In genomic region chr5:72453260-72453775, GRCh38 we compare ENCODE assay signal across 10 cellular contexts. TPM values are rescaled to one million over a fixed set of nuclear protein-coding genes. Genes with fewer than 3 reads are reported as not detected.
DNase-seq lines count a peak whose midpoint lies in the region; ATAC-seq and TF ChIP-seq lines count a peak whose summit lies in the region.
"Had no signal": no experiment of that assay in that cellular context is flagged by ENCODE, and none has a peak within 500 bp of the region (broad histone marks: within the 10 kb centered on the region; RNA-seq: fewer than 3 reads in every experiment).

No MANE protein-coding gene starts in this region.

- peaks cover 45% of the 10 kb centered on the region for H3K4me1 Mint-ChIP-seq in chondrocyte (ENCODE audit: low read depth)
- no peaks in the 10 kb centered on the region for H3K4me1 Mint-ChIP-seq in activated naive CD8-positive, alpha-beta T cell treated with anti-CD3 and anti-CD28 coated beads for 36 hours

- no peaks in the 10 kb centered on the region for H3K27me3 ChIP-seq in lower lobe of right lung (ENCODE audit: low read depth)
- no peaks in the 10 kb centered on the region for H3K27me3 ChIP-seq in stomach smooth muscle (ENCODE audit: control insufficient read depth in 1 of 2, insufficient read depth in 2 of 2, low read length in 2 of 2)

- no peak for ATAC-seq in lower lobe of right lung
- no peak for ATAC-seq in GM21360 (IDR thresholded peaks at IDR 0.05; ENCODE audit: unreplicated experiment)
- no peak for ATAC-seq in HG03571 (IDR thresholded peaks at IDR 0.05; ENCODE audit: unreplicated experiment)

- DNase-seq in HT-29 (ENCODE audit: low spot score) (peak; percentile 10), chondrocyte (ENCODE audit: low spot score) (no peak), lower lobe of right lung (no peak), HUDEP-2 (lab: John Stamatoyannopoulos, UW; ENCODE audit: unreplicated experiment in 76 of 76) (no peak)
- no peak for DNase-seq in activated naive CD8-positive, alpha-beta T cell treated with anti-CD3 and anti-CD28 coated beads for 36 hours
- DNase-seq: NCI-H187 treated with DMSO at 0.1 percent for 48 hours had no signal

- H3K4me1 ChIP-seq in lower lobe of right lung, result peaks cover 36% of the 10 kb centered on the region
- peaks cover 23% of the 10 kb centered on the region for H3K4me1 ChIP-seq in stomach smooth muscle (ENCODE audit: control insufficient read depth, insufficient read depth, low read length)

- H3K9me3 Mint-ChIP-seq in chondrocyte (ENCODE audit: low read depth), result no peaks in the 10 kb centered on the region
- H3K9me3 Mint-ChIP-seq in activated naive CD8-positive, alpha-beta T cell treated with anti-CD3 and anti-CD28 coated beads for 36 hours, result no peaks in the 10 kb centered on the region

- H3K36me3 ChIP-seq in lower lobe of right lung, result no peaks in the 10 kb centered on the region
- H3K36me3 ChIP-seq in stomach smooth muscle (ENCODE audit: control insufficient read depth in 2 of 2, insufficient read depth in 2 of 2, low read length in 2 of 2), result no peaks in the 10 kb centered on the region

- H3K4me3 ChIP-seq in lower lobe of right lung (no peak overlapping the region), stomach smooth muscle (ENCODE audit: low read length in 2 of 2) (no peak overlapping the region)

- no peak for TF ChIP-seq CTCF in chondrocyte (IDR thresholded peaks at IDR 0.05)
- no peak for TF ChIP-seq CTCF in lower lobe of right lung (IDR thresholded peaks at IDR 0.05)

- H3K9ac ChIP-seq in stomach smooth muscle (ENCODE audit: low read length in 2 of 2), result no peak overlapping the region

- intact Hi-C loops in lower lobe of right lung (cut with DNase I), result no loop called here

- H3K27me3 Mint-ChIP-seq in chondrocyte (ENCODE audit: low read depth), result no peaks in the 10 kb centered on the region
- H3K27me3 Mint-ChIP-seq in activated naive CD8-positive, alpha-beta T cell treated with anti-CD3 and anti-CD28 coated beads for 36 hours, result peaks cover 11% of the 10 kb centered on the region

- H3K27ac Mint-ChIP-seq in chondrocyte (ENCODE audit: unreplicated experiment), result peak overlapping the region; percentile 99
- H3K27ac Mint-ChIP-seq in activated naive CD8-positive, alpha-beta T cell treated with anti-CD3 and anti-CD28 coated beads for 36 hours, result no peak overlapping the region

- H3K27ac ChIP-seq in lower lobe of right lung (peak overlapping the region; percentile 87), stomach smooth muscle (ENCODE audit: low read length) (peak overlapping the region; percentile 66)

- no peaks in the 10 kb centered on the region for H3K9me3 ChIP-seq in lower lobe of right lung
- H3K9me3 ChIP-seq in stomach smooth muscle (ENCODE audit: control insufficient read depth in 2 of 2, low read length in 2 of 2), result no peaks in the 10 kb centered on the region

- no peaks in the 10 kb centered on the region for H3K36me3 Mint-ChIP-seq in chondrocyte (ENCODE audit: low read depth)
- no peaks in the 10 kb centered on the region for H3K36me3 Mint-ChIP-seq in activated naive CD8-positive, alpha-beta T cell treated with anti-CD3 and anti-CD28 coated beads for 36 hours

- H3K4me3 Mint-ChIP-seq in chondrocyte (ENCODE audit: unreplicated experiment), result no peak overlapping the region
- no peak overlapping the region for H3K4me3 Mint-ChIP-seq in activated naive CD8-positive, alpha-beta T cell treated with anti-CD3 and anti-CD28 coated beads for 36 hours

RNA-seq across cellular contexts. Expression of gene ZNF366, which starts 53.9 kb away (rescaled TPM):
- total RNA-seq in HT-29 (2014; rRNA removed; shearing (Covaris generic)), result not detected in 2 replicates
- not detected in 3 replicates for total RNA-seq in chondrocyte
- 13.6 TPM for total RNA-seq in lower lobe of right lung
- total RNA-seq in activated naive CD8-positive, alpha-beta T cell treated with anti-CD3 and anti-CD28 coated beads for 36 hours, result not detected
- total RNA-seq: HT1080 had no signal

Comparison
In these comparisons a context has a peak if more than half of its experiments do, and no peak if none do; other contexts are left out.
1. RNA of gene ZNF366, which starts 53.9 kb away (total RNA-seq): 13.6 TPM in lower lobe of right lung (single experiment); not detected in HT-29, not detected in chondrocyte and not detected in activated naive CD8-positive, alpha-beta T cell treated with anti-CD3 and anti-CD28 coated beads for 36 hours; every median in the first group is over 10 times any median in the second.